Comparison of ENCODE assay signal across 1 cellular context in the genomic region with DNA sequence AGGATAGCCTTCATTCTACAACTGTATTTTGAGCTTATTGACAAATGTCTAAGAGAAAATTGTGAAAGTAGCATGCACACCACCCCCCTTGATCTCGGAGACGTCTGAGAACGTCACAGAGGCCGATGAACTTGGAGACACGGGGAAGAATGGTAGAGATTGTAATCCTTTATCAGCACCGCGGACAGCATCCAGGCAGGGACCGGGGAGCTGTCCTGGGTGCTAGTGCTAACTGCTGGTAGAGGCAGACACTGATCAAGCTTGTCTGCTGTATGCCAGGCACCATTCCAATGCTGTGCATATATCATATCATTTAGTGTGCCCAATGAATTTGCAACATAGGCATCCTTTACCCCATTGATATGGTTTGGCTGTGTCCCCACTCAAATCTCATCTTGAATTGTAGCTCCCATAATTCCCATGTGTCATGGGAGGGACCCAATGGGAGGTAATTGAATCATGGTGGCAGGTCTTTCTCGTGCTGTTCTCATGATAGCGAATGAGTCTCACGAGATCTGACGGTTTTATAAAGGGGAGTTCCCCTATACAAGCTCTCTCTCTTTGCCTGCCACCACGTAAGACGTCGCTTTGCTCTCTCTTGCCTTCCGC.
TF ChIP-seq lines count a peak whose summit lies in the region.

No MANE protein-coding gene starts in this region.

TF ChIP-seq in WTC11, 78 proteins besides CTCF, POLR2A, EP300 and RAD21 (continued from another document and continues in another):
- TF ChIP-seq NR3C1 (CRISPR knock-in tag; conservative IDR thresholded peaks at IDR 0.05; ENCODE audit: low read depth) = peak; percentile 99
- TF ChIP-seq ESRRA (CRISPR knock-in tag; IDR thresholded peaks at IDR 0.05; ENCODE audit: borderline replicate concordance) = peak; percentile 99
- TF ChIP-seq, protein P1, sequence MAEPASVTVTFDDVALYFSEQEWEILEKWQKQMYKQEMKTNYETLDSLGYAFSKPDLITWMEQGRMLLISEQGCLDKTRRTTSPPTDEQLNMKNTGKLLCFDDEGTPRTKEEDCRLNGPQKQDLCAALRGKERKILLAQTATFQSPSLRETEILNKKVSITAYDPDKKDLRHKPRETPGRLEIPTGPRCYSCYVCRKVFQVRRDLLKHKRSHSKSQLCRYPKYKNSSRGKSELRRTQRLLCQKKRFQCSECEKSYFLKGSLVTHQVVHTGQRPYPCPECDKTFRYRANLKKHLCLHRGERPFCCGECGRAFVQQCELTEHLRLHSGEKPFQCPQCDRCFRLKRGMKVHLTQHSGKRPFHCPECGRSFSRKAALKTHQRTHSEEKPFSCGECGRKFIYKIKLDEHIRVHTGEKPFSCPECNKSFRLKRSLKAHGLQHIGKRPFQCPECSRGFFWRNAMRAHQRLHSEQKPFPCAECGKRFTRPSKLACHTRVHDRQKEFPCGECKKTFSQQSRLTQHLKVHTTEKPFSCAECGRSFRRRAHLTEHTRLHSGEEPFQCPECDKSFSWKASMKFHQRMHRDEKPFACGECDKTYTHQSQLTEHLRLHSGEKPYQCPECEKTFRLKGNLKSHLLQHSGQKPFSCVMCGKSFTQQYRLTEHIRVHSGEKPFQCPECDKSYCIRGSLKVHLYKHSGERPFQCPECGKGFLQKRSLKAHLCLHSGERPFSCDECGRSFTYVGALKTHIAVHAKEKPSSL (CRISPR knock-in tag; conservative IDR thresholded peaks at IDR 0.05) = 0 out of 2 replicates have a peak, but pooled peaks have one; percentile 47
- TF ChIP-seq SOX15 (CRISPR knock-in tag; IDR thresholded peaks at IDR 0.05) = no peak
- TF ChIP-seq OVOL2 (CRISPR knock-in tag; IDR thresholded peaks at IDR 0.05; ENCODE audit: borderline replicate concordance) = no peak
- TF ChIP-seq ZNF317 (CRISPR knock-in tag; IDR thresholded peaks at IDR 0.05; ENCODE audit: borderline replicate concordance, low read depth) = peak; percentile 90
- no peak for TF ChIP-seq RORB (CRISPR knock-in tag; IDR thresholded peaks at IDR 0.05)
- TF ChIP-seq, protein P2, sequence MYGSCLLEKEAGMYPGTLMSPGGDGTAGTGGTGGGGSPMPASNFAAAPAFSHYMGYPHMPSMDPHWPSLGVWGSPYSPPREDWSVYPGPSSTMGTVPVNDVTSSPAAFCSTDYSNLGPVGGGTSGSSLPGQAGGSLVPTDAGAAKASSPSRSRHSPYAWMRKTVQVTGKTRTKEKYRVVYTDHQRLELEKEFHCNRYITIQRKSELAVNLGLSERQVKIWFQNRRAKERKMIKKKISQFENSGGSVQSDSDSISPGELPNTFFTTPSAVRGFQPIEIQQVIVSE (CRISPR knock-in tag; IDR thresholded peaks at IDR 0.05; ENCODE audit: borderline replicate concordance) = no peak
- TF ChIP-seq, protein P3, sequence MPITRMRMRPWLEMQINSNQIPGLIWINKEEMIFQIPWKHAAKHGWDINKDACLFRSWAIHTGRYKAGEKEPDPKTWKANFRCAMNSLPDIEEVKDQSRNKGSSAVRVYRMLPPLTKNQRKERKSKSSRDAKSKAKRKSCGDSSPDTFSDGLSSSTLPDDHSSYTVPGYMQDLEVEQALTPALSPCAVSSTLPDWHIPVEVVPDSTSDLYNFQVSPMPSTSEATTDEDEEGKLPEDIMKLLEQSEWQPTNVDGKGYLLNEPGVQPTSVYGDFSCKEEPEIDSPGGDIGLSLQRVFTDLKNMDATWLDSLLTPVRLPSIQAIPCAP (CRISPR knock-in tag; IDR thresholded peaks at IDR 0.05) = peak; percentile 100
- peak; percentile 100 for TF ChIP-seq ARID4B (CRISPR knock-in tag; IDR thresholded peaks at IDR 0.05; ENCODE audit: borderline replicate concordance)
- peak; percentile 91 for TF ChIP-seq SP1 (CRISPR knock-in tag; conservative IDR thresholded peaks at IDR 0.05)
- TF ChIP-seq ZBTB43 (CRISPR knock-in tag; IDR thresholded peaks at IDR 0.05) = peak; percentile 99
- TF ChIP-seq, protein P4, sequence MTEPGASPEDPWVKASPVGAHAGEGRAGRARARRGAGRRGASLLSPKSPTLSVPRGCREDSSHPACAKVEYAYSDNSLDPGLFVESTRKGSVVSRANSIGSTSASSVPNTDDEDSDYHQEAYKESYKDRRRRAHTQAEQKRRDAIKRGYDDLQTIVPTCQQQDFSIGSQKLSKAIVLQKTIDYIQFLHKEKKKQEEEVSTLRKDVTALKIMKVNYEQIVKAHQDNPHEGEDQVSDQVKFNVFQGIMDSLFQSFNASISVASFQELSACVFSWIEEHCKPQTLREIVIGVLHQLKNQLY (CRISPR knock-in tag; IDR thresholded peaks at IDR 0.05) = peak; percentile 98; the same call in 1 of the 2 replicates
- TF ChIP-seq FOXK1 (CRISPR knock-in tag; IDR thresholded peaks at IDR 0.05) = peak; percentile 99
- TF ChIP-seq NFATC4 (CRISPR knock-in tag; IDR thresholded peaks at IDR 0.05) = 0 out of 2 replicates have a peak, but pooled peaks have one; percentile 56
- TF ChIP-seq ATF2 (CRISPR knock-in tag; IDR thresholded peaks at IDR 0.05; ENCODE audit: borderline replicate concordance, low read depth) = peak; percentile 98
- TF ChIP-seq RELA (CRISPR knock-in tag; IDR thresholded peaks at IDR 0.05; ENCODE audit: borderline replicate concordance) = peak; percentile 99
- no peak for TF ChIP-seq ZNF416 (CRISPR knock-in tag; IDR thresholded peaks at IDR 0.05)
- TF ChIP-seq, protein P5, sequence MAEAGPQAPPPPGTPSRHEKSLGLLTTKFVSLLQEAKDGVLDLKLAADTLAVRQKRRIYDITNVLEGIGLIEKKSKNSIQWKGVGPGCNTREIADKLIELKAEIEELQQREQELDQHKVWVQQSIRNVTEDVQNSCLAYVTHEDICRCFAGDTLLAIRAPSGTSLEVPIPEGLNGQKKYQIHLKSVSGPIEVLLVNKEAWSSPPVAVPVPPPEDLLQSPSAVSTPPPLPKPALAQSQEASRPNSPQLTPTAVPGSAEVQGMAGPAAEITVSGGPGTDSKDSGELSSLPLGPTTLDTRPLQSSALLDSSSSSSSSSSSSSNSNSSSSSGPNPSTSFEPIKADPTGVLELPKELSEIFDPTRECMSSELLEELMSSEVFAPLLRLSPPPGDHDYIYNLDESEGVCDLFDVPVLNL (CRISPR knock-in tag; IDR thresholded peaks at IDR 0.05; ENCODE audit: borderline replicate concordance, low read depth) = peak; percentile 99
- TF ChIP-seq JUN (CRISPR knock-in tag; IDR thresholded peaks at IDR 0.05) = peak; percentile 100
- TF ChIP-seq GABPB1 (CRISPR knock-in tag; IDR thresholded peaks at IDR 0.05) = peak; percentile 89
- peak; percentile 95; the same call in 1 of the 2 replicates for TF ChIP-seq MXD4 (CRISPR knock-in tag; IDR thresholded peaks at IDR 0.05; ENCODE audit: borderline replicate concordance)
- TF ChIP-seq, protein P6, sequence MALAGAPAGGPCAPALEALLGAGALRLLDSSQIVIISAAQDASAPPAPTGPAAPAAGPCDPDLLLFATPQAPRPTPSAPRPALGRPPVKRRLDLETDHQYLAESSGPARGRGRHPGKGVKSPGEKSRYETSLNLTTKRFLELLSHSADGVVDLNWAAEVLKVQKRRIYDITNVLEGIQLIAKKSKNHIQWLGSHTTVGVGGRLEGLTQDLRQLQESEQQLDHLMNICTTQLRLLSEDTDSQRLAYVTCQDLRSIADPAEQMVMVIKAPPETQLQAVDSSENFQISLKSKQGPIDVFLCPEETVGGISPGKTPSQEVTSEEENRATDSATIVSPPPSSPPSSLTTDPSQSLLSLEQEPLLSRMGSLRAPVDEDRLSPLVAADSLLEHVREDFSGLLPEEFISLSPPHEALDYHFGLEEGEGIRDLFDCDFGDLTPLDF (CRISPR knock-in tag; IDR thresholded peaks at IDR 0.05) = peak; percentile 99
- TF ChIP-seq HMGA2 (CRISPR knock-in tag; IDR thresholded peaks at IDR 0.05) = no peak
- no peak for TF ChIP-seq GTF2I (CRISPR knock-in tag; conservative IDR thresholded peaks at IDR 0.05)
- TF ChIP-seq, protein P7, sequence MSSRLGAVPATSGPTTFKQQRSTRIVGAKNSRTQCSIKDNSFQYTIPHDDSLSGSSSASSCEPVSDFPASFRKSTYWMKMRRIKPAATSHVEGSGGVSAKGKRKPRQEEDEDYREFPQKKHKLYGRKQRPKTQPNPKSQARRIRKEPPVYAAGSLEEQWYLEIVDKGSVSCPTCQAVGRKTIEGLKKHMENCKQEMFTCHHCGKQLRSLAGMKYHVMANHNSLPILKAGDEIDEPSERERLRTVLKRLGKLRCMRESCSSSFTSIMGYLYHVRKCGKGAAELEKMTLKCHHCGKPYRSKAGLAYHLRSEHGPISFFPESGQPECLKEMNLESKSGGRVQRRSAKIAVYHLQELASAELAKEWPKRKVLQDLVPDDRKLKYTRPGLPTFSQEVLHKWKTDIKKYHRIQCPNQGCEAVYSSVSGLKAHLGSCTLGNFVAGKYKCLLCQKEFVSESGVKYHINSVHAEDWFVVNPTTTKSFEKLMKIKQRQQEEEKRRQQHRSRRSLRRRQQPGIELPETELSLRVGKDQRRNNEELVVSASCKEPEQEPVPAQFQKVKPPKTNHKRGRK (CRISPR knock-in tag; IDR thresholded peaks at IDR 0.05; ENCODE audit: borderline replicate concordance) = peak; percentile 100
- peak; percentile 100 for TF ChIP-seq CBFB (CRISPR knock-in tag; IDR thresholded peaks at IDR 0.05; ENCODE audit: low read depth)
- peak; percentile 73 for TF ChIP-seq USF2 (CRISPR knock-in tag; IDR thresholded peaks at IDR 0.05)
- no peak for TF ChIP-seq GRHL2 (CRISPR knock-in tag; IDR thresholded peaks at IDR 0.05; ENCODE audit: insufficient replicate concordance, severe bottlenecking)
- peak; percentile 100 for TF ChIP-seq ZNF232 (CRISPR knock-in tag; IDR thresholded peaks at IDR 0.05)
- TF ChIP-seq NFYB (CRISPR knock-in tag; conservative IDR thresholded peaks at IDR 0.05; ENCODE audit: low read depth) = peak; percentile 82
